Comparison of ENCODE assay signal across 12 cellular contexts in the genomic region with DNA sequence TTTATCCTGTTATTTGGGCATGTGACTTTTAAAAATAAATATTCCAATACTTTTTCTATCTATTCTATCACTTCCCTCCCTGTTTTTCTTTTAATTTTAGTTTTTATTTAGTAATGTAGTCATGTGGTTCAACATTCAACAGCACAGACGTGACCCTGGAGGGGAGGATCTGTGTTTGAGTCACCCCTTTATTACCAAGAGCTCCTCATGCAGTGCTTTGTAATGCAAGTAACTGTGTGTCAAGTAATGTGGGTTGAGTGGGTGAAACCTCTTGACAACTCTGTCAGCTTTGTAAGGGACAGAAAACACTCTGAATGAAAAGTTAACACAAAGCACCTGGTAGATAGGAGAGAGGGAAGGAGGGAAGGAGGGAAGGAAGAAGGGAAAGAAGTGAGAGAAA.
DNase-seq lines count a peak whose midpoint lies in the region; ATAC-seq, FAIRE-seq and TF ChIP-seq lines count a peak whose summit lies in the region.
"Had no signal": no experiment of that assay in that cellular context is flagged by ENCODE, and none has a peak within 500 bp of the region (broad histone marks: within the 10 kb centered on the region; RNA-seq: fewer than 3 reads in every experiment).

No MANE protein-coding gene starts in this region.

- DNase-seq in AG09309 (ENCODE audit: low read depth) (peak; percentile 53), endothelial cell of umbilical vein (ENCODE audit: low read depth, low spot score) (no peak), H4 (ENCODE audit: low spot score) (no peak), Peyer's patch (no peak)
- DNase-seq in stimulated activated CD8-positive, alpha-beta memory T cell treated with anti-CD3 and anti-CD28 coated beads, Interleukin-4, amount 100 ng/mL, for 48 hours, result no peak
- DNase-seq: SHP77; stimulated activated CD4-positive, alpha-beta T cell treated with anti-CD3 and anti-CD28 coated beads, Interleukin-12 subunit alpha, Interleukin-12 subunit beta, amount 100 ng/mL, for 4 hours had no signal

- H3K4me1 ChIP-seq in endothelial cell of umbilical vein (ENCODE audit: control insufficient read depth, extremely low read depth, insufficient read depth, low read length) (peaks cover 29% of the 10 kb centered on the region), Peyer's patch (peaks cover 0 to 9% (median 1%) of the 10 kb centered on the region in 4 donors)

- H3K9ac ChIP-seq in endothelial cell of umbilical vein (replicated peaks; ENCODE audit: extremely low read depth, insufficient read depth, low read length), result peak overlapping the region; percentile 2

- H3K4me3 ChIP-seq in AG09309 (ENCODE audit: control insufficient read depth, low read depth, low read length) (no peak overlapping the region), endothelial cell of umbilical vein (replicated peaks in 1 of 3; ENCODE audit: insufficient read depth in 1 of 3, low read depth in 1 of 3, low read length in 3 of 3) (no peak overlapping the region), Peyer's patch (no peak overlapping the region)
- H3K4me3 ChIP-seq: lung had no signal

- TF ChIP-seq POLR2A in endothelial cell of umbilical vein (IDR thresholded peaks at IDR 0.05; ENCODE audit: low read depth, low read length) (no peak), Peyer's patch (IDR thresholded peaks at IDR 0.05) (no peak)

- dilution Hi-C loops in endothelial cell of umbilical vein (cut with MboI; ENCODE audit: extremely low pct_ligation_motif_present, low sequenced_read_pairs), result no loop called here

- H3K27me3 ChIP-seq in endothelial cell of umbilical vein (ENCODE audit: control insufficient read depth in 2 of 2, insufficient read depth in 2 of 2, low read length in 2 of 2) (no peaks in the 10 kb centered on the region), Peyer's patch (no peaks in the 10 kb centered on the region)

- no peak overlapping the region for H3K27ac ChIP-seq in endothelial cell of umbilical vein (ENCODE audit: insufficient read depth, low read depth, low read length)
- no peak overlapping the region for H3K27ac ChIP-seq in Peyer's patch

- H3K4me2 ChIP-seq in endothelial cell of umbilical vein (ENCODE audit: insufficient read depth, low read length), result no peak overlapping the region

- ATAC-seq in GM19025 (IDR thresholded peaks at IDR 0.05; ENCODE audit: low read depth, unreplicated experiment) (peak; percentile 46), HG03469 (IDR thresholded peaks at IDR 0.05; ENCODE audit: unreplicated experiment) (peak; percentile 65), GM21619 (IDR thresholded peaks at IDR 0.05; ENCODE audit: unreplicated experiment) (no peak)

- peaks cover 2% of the 10 kb centered on the region for H4K20me1 ChIP-seq in endothelial cell of umbilical vein (replicated peaks; ENCODE audit: control insufficient read depth, extremely low read depth, insufficient read depth, low read length)

- TF ChIP-seq CTCF in AG09309 (IDR thresholded peaks at IDR 0.05; ENCODE audit: control insufficient read depth, insufficient read depth, low read depth, low read length, missing control alignments) (no peak), endothelial cell of umbilical vein (IDR thresholded peaks at IDR 0.05; ENCODE audit: extremely low read depth in 1 of 2, insufficient read depth in 1 of 2, low read depth in 1 of 2, low read length in 2 of 2) (no peak), Peyer's patch (IDR thresholded peaks at IDR 0.05) (no peak)

- intact Hi-C loops in endothelial cell of umbilical vein (cut with micrococcal nuclease), result loop anchor here (5.0 kb wide), 2 partner anchors 315 to 775 kb away; a partner anchor contains a TSS

- H3K9me3 ChIP-seq in endothelial cell of umbilical vein (replicated peaks; ENCODE audit: control insufficient read depth, insufficient read depth, low read length) (no peaks in the 10 kb centered on the region), Peyer's patch (no peaks in the 10 kb centered on the region)

- no peaks in the 10 kb centered on the region for H3K79me2 ChIP-seq in endothelial cell of umbilical vein (ENCODE audit: control insufficient read depth, insufficient read depth, low read length)

- no peak for FAIRE-seq in endothelial cell of umbilical vein (lab: Jason Lieb, UNC)
- FAIRE-seq: H1 had no signal

- POLR2A ChIA-PET in endothelial cell of umbilical vein (lab: Charles Lee), result no interaction called here

- H3K36me3 ChIP-seq in endothelial cell of umbilical vein (ENCODE audit: control insufficient read depth in 2 of 2, extremely low read depth in 1 of 2, insufficient read depth in 2 of 2, low read length in 2 of 2) (no peaks in the 10 kb centered on the region), Peyer's patch (no peaks in the 10 kb centered on the region)

- no TSS peak for BruUV-seq in endothelial cell of umbilical vein (replicated peaks; lab: Mats Ljungman, UMichigan)

- no peaks in the 10 kb centered on the region for H3K9me1 ChIP-seq in endothelial cell of umbilical vein (replicated peaks; ENCODE audit: control insufficient read depth, extremely low read depth, insufficient read depth, low read length)

- CTCF ChIA-PET in endothelial cell of umbilical vein (lab: Charles Lee), result interaction anchor here (0.6 to 10.8 kb wide), 16 partner anchors 8 to 753 kb away, joined by 3 to 273 read pairs (median 4); a partner anchor contains a TSS

- H2AFZ ChIP-seq in endothelial cell of umbilical vein (ENCODE audit: low read depth, low read length), result no peak overlapping the region

TF ChIP-seq in endothelial cell of umbilical vein, 7 proteins besides CTCF, POLR2A, EP300 and RAD21:
- TF ChIP-seq MYC (IDR thresholded peaks at IDR 0.05; ENCODE audit: low read depth, low read length) (no peak), JUN (IDR thresholded peaks at IDR 0.05; ENCODE audit: borderline replicate concordance, insufficient read depth, insufficient read length, low read depth) (no peak), FOS (IDR thresholded peaks at IDR 0.05; ENCODE audit: borderline replicate concordance, insufficient read depth, low read length) (no peak), POLR2AphosphoS5 (IDR thresholded peaks at IDR 0.05; ENCODE audit: insufficient read depth, low read depth, low read length) (no peak), EZH2 (IDR thresholded peaks at IDR 0.05; ENCODE audit: borderline replicate concordance, low read depth, low read length, severe bottlenecking) (no peak), GATA2 (IDR thresholded peaks at IDR 0.05; ENCODE audit: insufficient read depth, insufficient read length, low read depth, low read length) (no peak)
